ENCODE assay signal across 8 cellular contexts in genomic region chr17:55845385-55845784, GRCh38.
DNase-seq lines count a peak whose midpoint lies in the region; ATAC-seq and TF ChIP-seq lines count a peak whose summit lies in the region.

No MANE protein-coding gene starts in this region.

- no peaks in the 10 kb centered on the region for H3K36me3 ChIP-seq in PC-9 (ENCODE audit: low read depth)

- H3K27me3 ChIP-seq in PC-9 (ENCODE audit: insufficient read depth, low read depth) = peaks cover 39% of the 10 kb centered on the region; the same call in 1 of the 2 replicates

- ATAC-seq in left lobe of liver = peak; percentile 93

- no peak overlapping the region for H3K4me2 ChIP-seq in PC-9

- H3K9me2 ChIP-seq in PC-9 (ENCODE audit: insufficient read depth) = no peaks in the 10 kb centered on the region

- H3K79me2 ChIP-seq in PC-9 (ENCODE audit: low read depth) = no peaks in the 10 kb centered on the region

- no peaks in the 10 kb centered on the region for H3K4me1 ChIP-seq in PC-9 (replicated peaks; ENCODE audit: insufficient read depth)

- peak; percentile 9 for DNase-seq in CD1c-positive myeloid dendritic cell (ENCODE audit: extremely low spot score)
- DNase-seq in HuH-7.5 (ENCODE audit: low spot score) = peak; percentile 40
- peak; percentile 6 for DNase-seq in cerebellum (ENCODE audit: low spot score)
- peak; percentile 47 for DNase-seq in left lobe of liver (ENCODE audit: low spot score)
- DNase-seq in superior temporal gyrus (ENCODE audit: extremely low spot score) = peak; percentile 41
- DNase-seq in GM19238 (ENCODE audit: insufficient read length, low spot score) = no peak
- no peak for DNase-seq in NOMO-1 (lab: John Stamatoyannopoulos, UW; ENCODE audit: unreplicated experiment in 2 of 2)
- DNase-seq in PC-9 = no peak

- H3K4me3 ChIP-seq in PC-9 = no peak overlapping the region

- POLR2A ChIA-PET in PC-9 (lab: Charles Lee; ENCODE audit: unreplicated experiment) = no interaction called here

- intact Hi-C loops in PC-9 (cut with micrococcal nuclease; ENCODE audit: unreplicated experiment) = no loop called here

- H3K27ac ChIP-seq in PC-9 = no peak overlapping the region

- H3F3A ChIP-seq in PC-9 (ENCODE audit: insufficient read depth, low read depth) = no peaks in the 10 kb centered on the region

- TF ChIP-seq CTCF in PC-9 (conservative IDR thresholded peaks at IDR 0.05) = no peak

- CTCF ChIA-PET in PC-9 (lab: Charles Lee) = no interaction called here

- BruUV-seq in PC-9 (replicated peaks; lab: Mats Ljungman, UMichigan) = no TSS peak

- no peak overlapping the region for H2AFZ ChIP-seq in PC-9

- H4K20me1 ChIP-seq in PC-9 (ENCODE audit: insufficient read depth) = no peaks in the 10 kb centered on the region

- no peaks in the 10 kb centered on the region for H3K9me3 ChIP-seq in PC-9 (ENCODE audit: insufficient read depth, low read depth)

Comparison
In these comparisons a context has a peak if more than half of its experiments do, and no peak if none do; other contexts are left out.
1. DNase-seq: peak in CD1c-positive myeloid dendritic cell (single experiment), HuH-7.5 (single experiment), cerebellum (single experiment), left lobe of liver (single experiment) and superior temporal gyrus (single experiment); none in GM19238 (single experiment), NOMO-1 (0 of 2) and PC-9 (0 of 2).